1 cellular context compared by ENCODE assay signal in the genomic region with DNA sequence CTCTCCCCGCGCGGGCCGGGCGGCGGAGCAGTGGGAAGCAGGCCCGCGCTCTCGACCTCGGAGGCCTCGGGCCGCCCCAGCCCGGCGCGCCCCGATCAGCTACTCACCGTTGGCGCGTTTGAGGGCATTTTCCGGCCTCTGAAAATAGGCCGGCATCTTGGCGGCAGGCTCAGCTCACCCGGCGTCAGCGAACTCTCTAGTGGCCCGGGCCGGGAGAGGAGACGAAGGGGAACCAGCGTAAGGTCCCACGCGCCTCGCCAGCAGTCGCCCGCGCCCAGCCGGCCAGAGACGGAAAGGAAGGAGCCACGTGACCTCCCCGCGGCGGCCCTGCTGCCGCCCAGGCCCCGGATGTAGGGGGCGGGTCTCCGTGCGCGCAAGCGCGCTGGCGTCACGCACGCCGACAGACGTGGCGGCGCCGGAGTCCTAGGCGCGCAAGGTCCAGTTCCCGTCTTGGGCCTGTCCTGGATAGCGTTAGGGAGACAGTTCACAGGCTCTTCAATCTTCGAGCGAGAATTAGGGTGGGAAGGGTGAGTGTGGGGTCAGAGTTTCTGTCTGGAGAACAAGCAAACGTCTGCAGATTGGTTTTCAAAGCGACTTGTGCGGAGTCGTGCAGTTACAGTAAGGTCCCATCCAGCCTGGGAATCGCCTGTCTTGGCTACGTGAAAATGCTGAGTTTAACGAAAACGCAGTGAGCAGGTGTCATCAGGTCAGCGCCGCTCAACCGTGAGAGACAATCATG.
TF ChIP-seq lines count a peak whose summit lies in the region.

Gene EIF3A (minus strand): TSS at position 297 of the 739 bp plus-strand sequence. CDS start 141 bp downstream, at position 156.

TF ChIP-seq in HepG2, 621 proteins besides CTCF, POLR2A, EP300 and RAD21 (continued from another document and continues in another):
- TF ChIP-seq HOXA9 (CRISPR knock-in tag; IDR thresholded peaks at IDR 0.05; ENCODE audit: borderline replicate concordance) = peak; percentile 56; the same call in 1 of the 2 replicates
- peak; percentile 56 for TF ChIP-seq SKI (IDR thresholded peaks at IDR 0.05; ENCODE audit: partially characterized antibody)
- TF ChIP-seq PPARG (CRISPR knock-in tag; conservative IDR thresholded peaks at IDR 0.05) = peak; percentile 31; the same call in 1 of the 2 replicates
- TF ChIP-seq, protein P1, sequence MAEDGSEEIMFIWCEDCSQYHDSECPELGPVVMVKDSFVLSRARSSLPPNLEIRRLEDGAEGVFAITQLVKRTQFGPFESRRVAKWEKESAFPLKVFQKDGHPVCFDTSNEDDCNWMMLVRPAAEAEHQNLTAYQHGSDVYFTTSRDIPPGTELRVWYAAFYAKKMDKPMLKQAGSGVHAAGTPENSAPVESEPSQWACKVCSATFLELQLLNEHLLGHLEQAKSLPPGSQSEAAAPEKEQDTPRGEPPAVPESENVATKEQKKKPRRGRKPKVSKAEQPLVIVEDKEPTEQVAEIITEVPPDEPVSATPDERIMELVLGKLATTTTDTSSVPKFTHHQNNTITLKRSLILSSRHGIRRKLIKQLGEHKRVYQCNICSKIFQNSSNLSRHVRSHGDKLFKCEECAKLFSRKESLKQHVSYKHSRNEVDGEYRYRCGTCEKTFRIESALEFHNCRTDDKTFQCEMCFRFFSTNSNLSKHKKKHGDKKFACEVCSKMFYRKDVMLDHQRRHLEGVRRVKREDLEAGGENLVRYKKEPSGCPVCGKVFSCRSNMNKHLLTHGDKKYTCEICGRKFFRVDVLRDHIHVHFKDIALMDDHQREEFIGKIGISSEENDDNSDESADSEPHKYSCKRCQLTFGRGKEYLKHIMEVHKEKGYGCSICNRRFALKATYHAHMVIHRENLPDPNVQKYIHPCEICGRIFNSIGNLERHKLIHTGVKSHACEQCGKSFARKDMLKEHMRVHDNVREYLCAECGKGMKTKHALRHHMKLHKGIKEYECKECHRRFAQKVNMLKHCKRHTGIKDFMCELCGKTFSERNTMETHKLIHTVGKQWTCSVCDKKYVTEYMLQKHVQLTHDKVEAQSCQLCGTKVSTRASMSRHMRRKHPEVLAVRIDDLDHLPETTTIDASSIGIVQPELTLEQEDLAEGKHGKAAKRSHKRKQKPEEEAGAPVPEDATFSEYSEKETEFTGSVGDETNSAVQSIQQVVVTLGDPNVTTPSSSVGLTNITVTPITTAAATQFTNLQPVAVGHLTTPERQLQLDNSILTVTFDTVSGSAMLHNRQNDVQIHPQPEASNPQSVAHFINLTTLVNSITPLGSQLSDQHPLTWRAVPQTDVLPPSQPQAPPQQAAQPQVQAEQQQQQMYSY (CRISPR knock-in tag; IDR thresholded peaks at IDR 0.05) = 0 out of 2 replicates have a peak, but pooled peaks have one; percentile 27
- peak; percentile 66; the same call in 1 of the 2 replicates for TF ChIP-seq ZNF878 (CRISPR knock-in tag; IDR thresholded peaks at IDR 0.05)
- 0 out of 2 replicates have a peak, but pooled peaks have one; percentile 58 for TF ChIP-seq KLF9 (CRISPR knock-in tag; IDR thresholded peaks at IDR 0.05; ENCODE audit: low read depth)
- TF ChIP-seq KLF11 (CRISPR knock-in tag; IDR thresholded peaks at IDR 0.05) = 0 out of 2 replicates have a peak, but pooled peaks have one; percentile 65
- TF ChIP-seq, protein P2, sequence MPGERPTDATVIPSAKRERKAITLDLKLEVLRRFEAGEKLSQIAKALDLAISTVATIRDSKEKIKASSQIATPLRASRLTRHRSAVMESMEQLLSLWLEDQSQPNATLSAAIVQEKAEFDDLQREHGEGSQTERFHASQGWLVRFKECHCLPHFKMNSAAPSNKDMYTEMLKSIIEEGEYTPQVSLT (CRISPR knock-in tag; IDR thresholded peaks at IDR 0.05; ENCODE audit: borderline replicate concordance, low read depth) = peak; percentile 51; the same call in 1 of the 2 replicates
- TF ChIP-seq, protein P3, sequence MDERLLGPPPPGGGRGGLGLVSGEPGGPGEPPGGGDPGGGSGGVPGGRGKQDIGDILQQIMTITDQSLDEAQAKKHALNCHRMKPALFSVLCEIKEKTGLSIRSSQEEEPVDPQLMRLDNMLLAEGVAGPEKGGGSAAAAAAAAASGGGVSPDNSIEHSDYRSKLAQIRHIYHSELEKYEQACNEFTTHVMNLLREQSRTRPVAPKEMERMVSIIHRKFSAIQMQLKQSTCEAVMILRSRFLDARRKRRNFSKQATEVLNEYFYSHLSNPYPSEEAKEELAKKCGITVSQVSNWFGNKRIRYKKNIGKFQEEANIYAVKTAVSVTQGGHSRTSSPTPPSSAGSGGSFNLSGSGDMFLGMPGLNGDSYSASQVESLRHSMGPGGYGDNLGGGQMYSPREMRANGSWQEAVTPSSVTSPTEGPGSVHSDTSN (CRISPR knock-in tag; IDR thresholded peaks at IDR 0.05) = no peak
- peak; percentile 86 for TF ChIP-seq ZNF430 (CRISPR knock-in tag; IDR thresholded peaks at IDR 0.05)
- TF ChIP-seq PREB (CRISPR knock-in tag; IDR thresholded peaks at IDR 0.05) = no peak
- peak; percentile 83 for TF ChIP-seq ZBTB38 (CRISPR knock-in tag; IDR thresholded peaks at IDR 0.05)
- no peak for TF ChIP-seq SP1 (IDR thresholded peaks at IDR 0.05)
- TF ChIP-seq SP1 (CRISPR knock-in tag; IDR thresholded peaks at IDR 0.05) = peak; percentile 80
- TF ChIP-seq AHR (CRISPR knock-in tag; IDR thresholded peaks at IDR 0.05) = peak; percentile 85
- TF ChIP-seq THAP8 (CRISPR knock-in tag; IDR thresholded peaks at IDR 0.05; ENCODE audit: borderline replicate concordance) = no peak; the same call in 1 of the 2 replicates
- no peak for TF ChIP-seq RARG (CRISPR knock-in tag; IDR thresholded peaks at IDR 0.05; ENCODE audit: low read depth)
- no peak for TF ChIP-seq ZNF274 (CRISPR knock-in tag; IDR thresholded peaks at IDR 0.05)
- TF ChIP-seq ZNF768 (CRISPR knock-in tag; IDR thresholded peaks at IDR 0.05) = no peak; the same call in 1 of the 2 replicates
- no peak for TF ChIP-seq NR2F1 (CRISPR knock-in tag; IDR thresholded peaks at IDR 0.05)
- TF ChIP-seq SMARCC2 (IDR thresholded peaks at IDR 0.05) = no peak
- TF ChIP-seq ZNF441 (CRISPR knock-in tag; IDR thresholded peaks at IDR 0.05; ENCODE audit: borderline replicate concordance) = peak; percentile 39
- no peak for TF ChIP-seq PCBP1 (IDR thresholded peaks at IDR 0.05; ENCODE audit: borderline replicate concordance, low read depth, low read length)
- TF ChIP-seq TOPORS (CRISPR knock-in tag; IDR thresholded peaks at IDR 0.05) = peak; percentile 68; the same call in 1 of the 2 replicates
- no peak; the same call in 1 of the 2 replicates for TF ChIP-seq ZNF503 (CRISPR knock-in tag; IDR thresholded peaks at IDR 0.05)
- no peak for TF ChIP-seq EZH2 (conservative IDR thresholded peaks at IDR 0.05; ENCODE audit: low read depth, low read length)
- TF ChIP-seq ZNF678 (CRISPR knock-in tag; IDR thresholded peaks at IDR 0.05) = no peak
- no peak for TF ChIP-seq ZFP36 (IDR thresholded peaks at IDR 0.05; ENCODE audit: borderline replicate concordance, low read depth, low read length, partially characterized antibody)
- 0 out of 2 replicates have a peak, but pooled peaks have one; percentile 36 for TF ChIP-seq FOSL2 (CRISPR knock-in tag; IDR thresholded peaks at IDR 0.05)
- TF ChIP-seq NFKBIZ (CRISPR knock-in tag; IDR thresholded peaks at IDR 0.05) = no peak
- TF ChIP-seq, protein P4, sequence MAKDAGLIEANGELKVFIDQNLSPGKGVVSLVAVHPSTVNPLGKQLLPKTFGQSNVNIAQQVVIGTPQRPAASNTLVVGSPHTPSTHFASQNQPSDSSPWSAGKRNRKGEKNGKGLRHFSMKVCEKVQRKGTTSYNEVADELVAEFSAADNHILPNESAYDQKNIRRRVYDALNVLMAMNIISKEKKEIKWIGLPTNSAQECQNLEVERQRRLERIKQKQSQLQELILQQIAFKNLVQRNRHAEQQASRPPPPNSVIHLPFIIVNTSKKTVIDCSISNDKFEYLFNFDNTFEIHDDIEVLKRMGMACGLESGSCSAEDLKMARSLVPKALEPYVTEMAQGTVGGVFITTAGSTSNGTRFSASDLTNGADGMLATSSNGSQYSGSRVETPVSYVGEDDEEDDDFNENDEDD (CRISPR knock-in tag; IDR thresholded peaks at IDR 0.05; ENCODE audit: borderline replicate concordance) = peak; percentile 85
- TF ChIP-seq PAX8 (CRISPR knock-in tag; IDR thresholded peaks at IDR 0.05; ENCODE audit: borderline replicate concordance) = peak; percentile 51; the same call in 1 of the 2 replicates
- TF ChIP-seq ZFP1 (CRISPR knock-in tag; IDR thresholded peaks at IDR 0.05) = no peak
- TF ChIP-seq POLR2AphosphoS2 (IDR thresholded peaks at IDR 0.05; ENCODE audit: low read depth, low read length) = no peak; the same call in 1 of the 2 replicates
- peak; percentile 45; the same call in 1 of the 2 replicates for TF ChIP-seq AHDC1 (CRISPR knock-in tag; IDR thresholded peaks at IDR 0.05; ENCODE audit: borderline replicate concordance)
- TF ChIP-seq RBM39 (IDR thresholded peaks at IDR 0.05; ENCODE audit: low read depth, low read length, poor library complexity, severe bottlenecking) = peak; percentile 69
- peak; percentile 73 for TF ChIP-seq E2F1 (CRISPR knock-in tag; IDR thresholded peaks at IDR 0.05)
- TF ChIP-seq, protein P5, sequence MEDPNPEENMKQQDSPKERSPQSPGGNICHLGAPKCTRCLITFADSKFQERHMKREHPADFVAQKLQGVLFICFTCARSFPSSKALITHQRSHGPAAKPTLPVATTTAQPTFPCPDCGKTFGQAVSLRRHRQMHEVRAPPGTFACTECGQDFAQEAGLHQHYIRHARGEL (CRISPR knock-in tag; IDR thresholded peaks at IDR 0.05) = peak; percentile 22; the same call in 1 of the 2 replicates
- TF ChIP-seq TEAD3 (CRISPR knock-in tag; optimal IDR thresholded peaks at IDR 0.05; ENCODE audit: borderline replicate concordance) = peak; percentile 60
- TF ChIP-seq ZNF737 (CRISPR knock-in tag; IDR thresholded peaks at IDR 0.05; ENCODE audit: borderline replicate concordance) = 0 out of 2 replicates have a peak, but pooled peaks have one; percentile 15
- no peak for TF ChIP-seq ATAD3A (CRISPR knock-in tag; IDR thresholded peaks at IDR 0.05)
